ENCODE assay signal across 19 cellular contexts in genomic region chr18:41681138-41681881, GRCh38.
DNase-seq lines count a peak whose midpoint lies in the region; ATAC-seq, FAIRE-seq and TF ChIP-seq lines count a peak whose summit lies in the region.
"Had no signal": no experiment of that assay in that cellular context is flagged by ENCODE, and none has a peak within 500 bp of the region (broad histone marks: within the 10 kb centered on the region; RNA-seq: fewer than 3 reads in every experiment).

No MANE protein-coding gene starts in this region.

- no peak overlapping the region for H3K27ac Mint-ChIP-seq in astrocyte (ENCODE audit: unreplicated experiment)
- H3K27ac Mint-ChIP-seq: CD4-positive, CD25-positive, alpha-beta regulatory T cell had no signal

- no peaks in the 10 kb centered on the region for H4K20me1 ChIP-seq in astrocyte (ENCODE audit: insufficient read depth, low read length)

- H3K27ac ChIP-seq in astrocyte (ENCODE audit: low read depth, low read length) (no peak overlapping the region), foreskin keratinocyte (no peak overlapping the region)
- H3K27ac ChIP-seq: GM23248, KMS-11 had no signal

- H3K4me2 ChIP-seq in astrocyte (ENCODE audit: low read length): no peak overlapping the region
- H3K4me2 ChIP-seq: KMS-11 had no signal

- H3K9me3 ChIP-seq in astrocyte (ENCODE audit: insufficient read depth, low read depth, low read length) (no peaks in the 10 kb centered on the region), MG63 (no peaks in the 10 kb centered on the region)

- FAIRE-seq in astrocyte (lab: Jason Lieb, UNC) (no peak), GM12892 (lab: Jason Lieb, UNC) (no peak)

- peak; percentile 38 for ATAC-seq in foreskin keratinocyte
- ATAC-seq in GM21576 (IDR thresholded peaks at IDR 0.05; ENCODE audit: unreplicated experiment): no peak

- DNase-seq in DMS53 treated with DMSO at 0.1 percent for 48 hours (lab: John Stamatoyannopoulos, UW; ENCODE audit: unreplicated experiment) (peak; percentile 85), M059J (ENCODE audit: low read depth) (peak; percentile 54), astrocyte (ENCODE audit: low read depth) (peak; percentile 11), foreskin keratinocyte (no peak), MG63 (no peak), GM12892 (ENCODE audit: insufficient read length) (no peak)
- no peak for DNase-seq in stimulated activated naive CD4-positive, alpha-beta T cell (lab: John Stamatoyannopoulos, UW)
- DNase-seq: AML-193; Calu3; CD4-positive, CD25-positive, alpha-beta regulatory T cell; DND-41; GF-D8; GM23248; NCI-H1417 treated with DMSO at 0.1 percent for 48 hours; NCI-H2081; NCI-H524 treated with DMSO at 0.1 percent for 48 hours; SHP77 had no signal

- H3K4me1 ChIP-seq in astrocyte (ENCODE audit: insufficient read depth, low read length): no peaks in the 10 kb centered on the region
- no peaks in the 10 kb centered on the region for H3K4me1 ChIP-seq in foreskin keratinocyte

- no peaks in the 10 kb centered on the region for H3K27me3 Mint-ChIP-seq in astrocyte (ENCODE audit: low read depth, unreplicated experiment)
- H3K27me3 Mint-ChIP-seq: CD4-positive, CD25-positive, alpha-beta regulatory T cell had no signal

- no peaks in the 10 kb centered on the region for H3K36me3 Mint-ChIP-seq in astrocyte (ENCODE audit: low read depth, unreplicated experiment)
- H3K36me3 Mint-ChIP-seq: CD4-positive, CD25-positive, alpha-beta regulatory T cell had no signal

- TF ChIP-seq POLR2A in GM12892 (IDR thresholded peaks at IDR 0.05; ENCODE audit: low read depth, low read length): no peak

- H3K9me3 Mint-ChIP-seq in astrocyte (ENCODE audit: unreplicated experiment): no peaks in the 10 kb centered on the region

- no peak overlapping the region for H2AFZ ChIP-seq in astrocyte (ENCODE audit: low read depth, low read length)
- H2AFZ ChIP-seq: GM23248 had no signal

- H3K79me2 ChIP-seq in astrocyte (ENCODE audit: insufficient read depth, low read length): no peaks in the 10 kb centered on the region

- no peak overlapping the region for H3K4me3 Mint-ChIP-seq in astrocyte (ENCODE audit: unreplicated experiment)
- H3K4me3 Mint-ChIP-seq: CD4-positive, CD25-positive, alpha-beta regulatory T cell had no signal

- no peak overlapping the region for H3K9ac ChIP-seq in astrocyte (ENCODE audit: low read length)
- H3K9ac ChIP-seq: GM23248, KMS-11 had no signal

- no peaks in the 10 kb centered on the region for H3K36me3 ChIP-seq in astrocyte (ENCODE audit: insufficient read depth, low read length)
- H3K36me3 ChIP-seq in MG63: no peaks in the 10 kb centered on the region

- H3K27me3 ChIP-seq in astrocyte (ENCODE audit: insufficient read depth, low read length) (no peaks in the 10 kb centered on the region), foreskin keratinocyte (peaks cover 21% of the 10 kb centered on the region), MG63 (no peaks in the 10 kb centered on the region; the same call in 1 of the 2 replicates)

- H3K4me1 Mint-ChIP-seq in astrocyte (ENCODE audit: low read depth, unreplicated experiment): no peaks in the 10 kb centered on the region
- H3K4me1 Mint-ChIP-seq: CD4-positive, CD25-positive, alpha-beta regulatory T cell had no signal

- no peak overlapping the region for H3K4me3 ChIP-seq in astrocyte (ENCODE audit: insufficient read depth, low read depth, low read length)
- H3K4me3 ChIP-seq in MG63: no peak overlapping the region
- H3K4me3 ChIP-seq: GM23248 had no signal

- TF ChIP-seq CTCF in astrocyte (IDR thresholded peaks at IDR 0.05; ENCODE audit: insufficient read depth, low read depth, low read length) (no peak), foreskin keratinocyte (conservative IDR thresholded peaks at IDR 0.05) (no peak)

Comparison
In these comparisons a context has a peak if more than half of its experiments do, and no peak if none do; other contexts are left out.
1. DNase-seq: peak in DMS53 treated with DMSO at 0.1 percent for 48 hours (single experiment), M059J (single experiment) and astrocyte (single experiment); none in foreskin keratinocyte (0 of 2), MG63 (single experiment), GM12892 (single experiment) and stimulated activated naive CD4-positive, alpha-beta T cell (0 of 6).